30 cellular contexts compared by ENCODE assay signal in the genomic region with DNA sequence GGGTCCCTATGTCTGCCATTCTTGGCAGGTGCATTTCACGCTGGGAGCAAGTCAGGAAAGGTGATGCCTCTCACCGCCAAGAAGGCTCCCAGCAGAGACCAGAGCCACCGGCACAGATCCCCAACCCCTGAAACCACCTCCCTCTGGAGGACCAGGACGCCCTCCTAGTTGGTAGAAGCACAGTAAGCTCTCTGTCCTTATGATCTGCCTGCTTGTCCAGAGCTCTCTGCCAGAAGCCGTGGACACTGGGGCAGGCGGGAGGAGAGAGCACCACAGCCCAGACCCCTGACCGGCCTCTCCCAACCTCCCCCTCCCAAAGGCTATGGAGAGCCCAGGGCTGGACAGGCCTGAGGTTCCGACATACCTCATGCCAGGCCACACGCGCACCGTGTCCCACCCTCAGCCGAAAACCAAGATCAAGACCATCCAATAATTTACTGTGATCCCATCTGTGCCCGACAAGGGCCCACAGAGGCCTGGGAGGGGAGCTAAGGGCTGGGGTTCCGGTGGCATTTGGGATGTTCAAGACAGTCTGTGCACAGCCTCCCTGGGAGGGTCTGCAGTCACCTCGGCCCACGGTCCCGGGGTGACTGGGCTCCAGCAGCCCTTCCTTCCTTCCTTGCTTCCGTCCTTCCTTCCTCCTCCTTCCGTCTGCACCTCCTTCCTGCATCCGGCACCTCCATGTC. TPM values are rescaled to one million over a fixed set of nuclear protein-coding genes. Genes with fewer than 3 reads are reported as not detected.
DNase-seq lines count a peak whose midpoint lies in the region; ATAC-seq, FAIRE-seq and TF ChIP-seq lines count a peak whose summit lies in the region.
"Had no signal": no experiment of that assay in that cellular context is flagged by ENCODE, and none has a peak within 500 bp of the region (broad histone marks: within the 10 kb centered on the region; RNA-seq: fewer than 3 reads in every experiment).

No MANE protein-coding gene starts in this region.

- TSS peak; percentile 15 for BruUV-seq in endothelial cell of umbilical vein (replicated peaks; lab: Mats Ljungman, UMichigan)

- peaks cover 5 to 42% (median 23%) of the 10 kb centered on the region in 12 donors for H3K4me1 ChIP-seq in heart left ventricle
- H3K4me1 ChIP-seq in endothelial cell of umbilical vein (ENCODE audit: control insufficient read depth, extremely low read depth, insufficient read depth, low read length), result peaks cover 4% of the 10 kb centered on the region

- H3K4me3 ChIP-seq in heart left ventricle, result no peak overlapping the region
- H3K4me3 ChIP-seq in endothelial cell of umbilical vein (replicated peaks in 1 of 3; ENCODE audit: insufficient read depth in 1 of 3, low read depth in 1 of 3, low read length in 3 of 3), result no peak overlapping the region
- H3K4me3 ChIP-seq: A549, ascending aorta, Peyer's patch, SJSA1, uterus had no signal

- POLR2A ChIA-PET in RWPE1 (lab: Yijun Ruan, JAX; ENCODE audit: low non-redundant PET) (no interaction called here), endothelial cell of umbilical vein (lab: Charles Lee) (no interaction called here)

- H3K36me3 Mint-ChIP-seq in type B pancreatic cell, result no peaks in the 10 kb centered on the region

- peaks cover 16% of the 10 kb centered on the region for H3K79me2 ChIP-seq in endothelial cell of umbilical vein (ENCODE audit: control insufficient read depth, insufficient read depth, low read length)

- no peak overlapping the region for H3K9ac ChIP-seq in endothelial cell of umbilical vein (replicated peaks; ENCODE audit: extremely low read depth, insufficient read depth, low read length)

- H3K27me3 ChIP-seq in heart left ventricle, result peaks cover 0 to 5% (median 2%) of the 10 kb centered on the region in 9 donors
- no peaks in the 10 kb centered on the region for H3K27me3 ChIP-seq in endothelial cell of umbilical vein (ENCODE audit: control insufficient read depth in 2 of 2, insufficient read depth in 2 of 2, low read length in 2 of 2)
- H3K27me3 ChIP-seq: ascending aorta, Peyer's patch, SJSA1, uterus had no signal

- H3K4me2 ChIP-seq in endothelial cell of umbilical vein (ENCODE audit: insufficient read depth, low read length), result no peak overlapping the region
- H3K4me2 ChIP-seq: A549 had no signal

- 74 to 85% (median 79%) methylated on average over 18 to 20 of the region's 20 CpGs for WGBS in heart left ventricle, 4 donors

- FAIRE-seq in endothelial cell of umbilical vein (lab: Jason Lieb, UNC), result no peak
- FAIRE-seq: A549, G401.6, GM19239, H54 had no signal

- DNase-seq in left cardiac atrium (peak; percentile 13), heart left ventricle (no peak), RWPE1 (ENCODE audit: low spot score) (no peak), endothelial cell of umbilical vein (ENCODE audit: low read depth, low spot score) (no peak), type B pancreatic cell (ENCODE audit: extremely low spot score, unreplicated experiment) (no peak), caudate nucleus (lab: John Stamatoyannopoulos, UW) (no peak), NCI-H2029 treated with DMSO at 0.1 percent for 48 hours (lab: John Stamatoyannopoulos, UW) (no peak)
- DNase-seq in stimulated activated CD4-positive, alpha-beta T cell treated with anti-CD3 and anti-CD28 coated beads, Interleukin-12 subunit alpha, Interleukin-12 subunit beta, amount 100 ng/mL, for 4 hours, result no peak
- DNase-seq: activated CD8-positive, alpha-beta T cell treated with anti-CD3 and anti-CD28 coated beads for 36 hours; activated gamma-delta T cell; activated naive CD8-positive, alpha-beta T cell treated with anti-CD3 and anti-CD28 coated beads, Interleukin-2, amount 10 ng/mL, durations not matched to agents 7 days and 5 days; AML-193; DMS53; MM.1S; naive thymus-derived CD8-positive, alpha-beta T cell; NCI-H2081 treated with DMSO at 0.1 percent for 48 hours; NCI-H345; stimulated activated naive CD4-positive, alpha-beta T cell treated with Interleukin-2 at 50 U/mL for 16 hours; T-helper 1 cell had no signal

- dilution Hi-C loops in endothelial cell of umbilical vein (cut with MboI; ENCODE audit: extremely low pct_ligation_motif_present, low sequenced_read_pairs), result no loop called here

- H3K27me3 Mint-ChIP-seq in type B pancreatic cell, result peaks cover 5% of the 10 kb centered on the region
- H3K27me3 Mint-ChIP-seq: activated CD8-positive, alpha-beta T cell treated with anti-CD3 and anti-CD28 coated beads for 36 hours; activated naive CD8-positive, alpha-beta T cell treated with anti-CD3 and anti-CD28 coated beads, Interleukin-2, amount 10 ng/mL, durations not matched to agents 7 days and 5 days; central memory CD8-positive, alpha-beta T cell; naive thymus-derived CD8-positive, alpha-beta T cell had no signal

- H3K4me1 Mint-ChIP-seq in type B pancreatic cell (ENCODE audit: unreplicated experiment), result no peaks in the 10 kb centered on the region

- H3K36me3 ChIP-seq in heart left ventricle (peaks cover 0 to 29% (median 20%) of the 10 kb centered on the region in 9 donors), endothelial cell of umbilical vein (ENCODE audit: control insufficient read depth in 2 of 2, extremely low read depth in 1 of 2, insufficient read depth in 2 of 2, low read length in 2 of 2) (peaks cover 4 to 18% of the 10 kb centered on the region in 2 experiments)
- H3K36me3 ChIP-seq: uterus had no signal

- ATAC-seq in left cardiac atrium (no peak), heart left ventricle (no peak)
- ATAC-seq: A549; activated CD4-positive, CD25-positive, alpha-beta regulatory T cell treated with anti-CD3 and anti-CD28 coated beads, Interleukin-2, amount 50 U/mL, for 24 hours; activated CD8-positive, alpha-beta T cell treated with anti-CD3 and anti-CD28 coated beads for 36 hours; naive thymus-derived CD8-positive, alpha-beta T cell; right cardiac atrium had no signal

- intact Hi-C loops in left cardiac atrium (cut with DNase I) (no loop called here), heart left ventricle (cut with DNase I) (no loop called here), endothelial cell of umbilical vein (cut with micrococcal nuclease) (no loop called here)

- H3K27ac Mint-ChIP-seq in type B pancreatic cell, result no peak overlapping the region
- H3K27ac Mint-ChIP-seq: activated CD8-positive, alpha-beta T cell treated with anti-CD3 and anti-CD28 coated beads for 36 hours; activated naive CD8-positive, alpha-beta T cell treated with anti-CD3 and anti-CD28 coated beads, Interleukin-2, amount 10 ng/mL, durations not matched to agents 7 days and 5 days had no signal

- H3K9me1 ChIP-seq in endothelial cell of umbilical vein (replicated peaks; ENCODE audit: control insufficient read depth, extremely low read depth, insufficient read depth, low read length), result no peaks in the 10 kb centered on the region

- H3K27ac ChIP-seq in heart left ventricle (no peak overlapping the region), RWPE1 (peak overlapping the region; percentile 99), endothelial cell of umbilical vein (ENCODE audit: insufficient read depth, low read depth, low read length) (no peak overlapping the region), caudate nucleus (ENCODE audit: low read depth, low read length) (no peak overlapping the region)
- H3K27ac ChIP-seq: A549, ascending aorta, Peyer's patch, SJSA1, uterus had no signal

- H3K9me3 ChIP-seq in heart left ventricle (no peaks in the 10 kb centered on the region), endothelial cell of umbilical vein (replicated peaks; ENCODE audit: control insufficient read depth, insufficient read depth, low read length) (no peaks in the 10 kb centered on the region)
- H3K9me3 ChIP-seq: A549, ascending aorta, Peyer's patch, SJSA1, uterus had no signal

- H3K9me3 Mint-ChIP-seq in type B pancreatic cell, result no peaks in the 10 kb centered on the region
- H3K9me3 Mint-ChIP-seq: activated CD8-positive, alpha-beta T cell treated with anti-CD3 and anti-CD28 coated beads for 36 hours; activated naive CD8-positive, alpha-beta T cell treated with anti-CD3 and anti-CD28 coated beads, Interleukin-2, amount 10 ng/mL, durations not matched to agents 7 days and 5 days; central memory CD8-positive, alpha-beta T cell; naive thymus-derived CD8-positive, alpha-beta T cell had no signal

- CTCF ChIA-PET in RWPE1 (lab: Yijun Ruan, JAX), result interaction anchor here (0.5 to 3.0 kb wide), 3 partner anchors 13 to 114 kb away, joined by 3 to 15 read pairs (median 5); no protein-coding TSS in a partner anchor
- CTCF ChIA-PET in endothelial cell of umbilical vein (lab: Charles Lee), result no interaction called here

- H4K20me1 ChIP-seq in endothelial cell of umbilical vein (replicated peaks; ENCODE audit: control insufficient read depth, extremely low read depth, insufficient read depth, low read length), result no peaks in the 10 kb centered on the region

- no peak for TF ChIP-seq POLR2A in heart left ventricle (IDR thresholded peaks at IDR 0.05)
- TF ChIP-seq POLR2A in endothelial cell of umbilical vein (IDR thresholded peaks at IDR 0.05; ENCODE audit: low read depth, low read length), result no peak

- peak overlapping the region; percentile 64 for H3K4me3 Mint-ChIP-seq in type B pancreatic cell
- H3K4me3 Mint-ChIP-seq: activated CD8-positive, alpha-beta T cell treated with anti-CD3 and anti-CD28 coated beads for 36 hours; activated naive CD8-positive, alpha-beta T cell treated with anti-CD3 and anti-CD28 coated beads, Interleukin-2, amount 10 ng/mL, durations not matched to agents 7 days and 5 days; central memory CD8-positive, alpha-beta T cell had no signal

- no peak for TF ChIP-seq CTCF in heart left ventricle (IDR thresholded peaks at IDR 0.05)
- TF ChIP-seq CTCF in RWPE1 (conservative IDR thresholded peaks at IDR 0.05; ENCODE audit: low read depth), result no peak
- no peak for TF ChIP-seq CTCF in endothelial cell of umbilical vein (IDR thresholded peaks at IDR 0.05; ENCODE audit: extremely low read depth in 1 of 2, insufficient read depth in 1 of 2, low read depth in 1 of 2, low read length in 2 of 2)
- TF ChIP-seq CTCF in type B pancreatic cell (conservative IDR thresholded peaks at IDR 0.05), result no peak

- H2AFZ ChIP-seq in endothelial cell of umbilical vein (ENCODE audit: low read depth, low read length), result no peak overlapping the region

RNA-seq across cellular contexts. Expression of a gene that starts 3.4 kb away (rescaled TPM):
- total RNA-seq in left cardiac atrium (10 to 100 TPM; 47.9 to 56.5 TPM), heart left ventricle (10 to 100 TPM; 44.0 to 65.4 (median 55.6) TPM), endothelial cell of umbilical vein (103 TPM in 2 replicates), type B pancreatic cell (ENCODE audit: low replicate concordance) (54.6 and 63.1 TPM in 2 replicates)
- polyA plus RNA-seq in heart left ventricle (10 to 100 TPM; 83.3 to 99.3 TPM), endothelial cell of umbilical vein (105 and 109 TPM in 2 replicates)
- 127 and 138 TPM in 2 replicates for polyA plus RNA-seq in endothelial cell of umbilical vein (2011; cell fraction: cytosol; rRNA removed)
- polyA plus RNA-seq in endothelial cell of umbilical vein (2011; cell fraction: nucleus; rRNA removed), result 92.5 and 103 TPM in 2 replicates
- polyA plus RNA-seq in endothelial cell of umbilical vein (2012), result 125 and 149 TPM in 2 replicates
- 64.3 and 71.5 TPM in 2 replicates for polyA minus RNA-seq in endothelial cell of umbilical vein
- 30.1 TPM for polyA minus RNA-seq in endothelial cell of umbilical vein (2011; cell fraction: cytosol; rRNA and poly(A)+ RNA removed)
- polyA minus RNA-seq in endothelial cell of umbilical vein (2011; cell fraction: nucleus; rRNA and poly(A)+ RNA removed), result 10.0 and 19.0 TPM in 2 replicates

RNA-seq across cellular contexts. Expression of a gene that starts 5.4 kb away (rescaled TPM):
- total RNA-seq in left cardiac atrium (under 1 TPM; 0.47 to 0.68 TPM), heart left ventricle (under 1 TPM in 7 of 9 donors, not detected in 2; 0.07 to 0.35 (median 0.20) TPM), endothelial cell of umbilical vein (0.55 and 0.90 TPM in 2 replicates), type B pancreatic cell (ENCODE audit: low replicate concordance) (1.7 and 1.8 TPM in 2 replicates)
- polyA plus RNA-seq in heart left ventricle (under 1 TPM; 0.19 to 0.30 TPM), endothelial cell of umbilical vein (0.47 and 0.64 TPM in 2 replicates)
- polyA plus RNA-seq in endothelial cell of umbilical vein (2011; cell fraction: cytosol; rRNA removed), result 0.21 and 0.34 TPM in 2 replicates
- 1.7 and 2.3 TPM in 2 replicates for polyA plus RNA-seq in endothelial cell of umbilical vein (2011; cell fraction: nucleus; rRNA removed)
- polyA plus RNA-seq in endothelial cell of umbilical vein (2012), result 0.24 and 0.76 TPM in 2 replicates
- polyA minus RNA-seq in endothelial cell of umbilical vein, result 0.34 and 0.40 TPM in 2 replicates
- polyA minus RNA-seq in endothelial cell of umbilical vein (2011; cell fraction: cytosol; rRNA and poly(A)+ RNA removed), result 0.72 TPM
- polyA minus RNA-seq in endothelial cell of umbilical vein (2011; cell fraction: nucleus; rRNA and poly(A)+ RNA removed), result 0.29 and 1.2 TPM in 2 replicates
- total RNA-seq: ascending aorta had no signal

RNA-seq across cellular contexts. Expression of a gene that starts 24.9 kb away (rescaled TPM):
- 100 to 1,000 TPM; 153 to 159 TPM for total RNA-seq in left cardiac atrium
- 100 to 1,000 TPM; 132 to 247 (median 158) TPM for total RNA-seq in heart left ventricle
- polyA plus RNA-seq in heart left ventricle, result 100 to 1,000 TPM in 1 of 2 donors, 10 to 100 TPM in 1; 58.2 to 207 TPM
- 143 and 144 TPM in 2 replicates for total RNA-seq in endothelial cell of umbilical vein
- 198 and 276 TPM in 2 replicates for polyA plus RNA-seq in endothelial cell of umbilical vein
- 113 and 158 TPM in 2 replicates for polyA plus RNA-seq in endothelial cell of umbilical vein (2011; cell fraction: cytosol; rRNA removed)
- polyA plus RNA-seq in endothelial cell of umbilical vein (2011; cell fraction: nucleus; rRNA removed), result 133 and 164 TPM in 2 replicates
- polyA plus RNA-seq in endothelial cell of umbilical vein (2012), result 131 and 195 TPM in 2 replicates
- polyA minus RNA-seq in endothelial cell of umbilical vein, result 102 and 123 TPM in 2 replicates
- 64.9 TPM for polyA minus RNA-seq in endothelial cell of umbilical vein (2011; cell fraction: cytosol; rRNA and poly(A)+ RNA removed)
- polyA minus RNA-seq in endothelial cell of umbilical vein (2011; cell fraction: nucleus; rRNA and poly(A)+ RNA removed), result 31.1 and 63.8 TPM in 2 replicates
- 84.5 and 128 TPM in 2 replicates for total RNA-seq in type B pancreatic cell (ENCODE audit: low replicate concordance)

RNA-seq across cellular contexts. Expression of a gene that starts 28.6 kb away (rescaled TPM):
- 1 to 10 TPM in 1 of 2 donors, under 1 TPM in 1; 0.58 to 1.1 TPM for total RNA-seq in left cardiac atrium
- total RNA-seq in heart left ventricle, result 1 to 10 TPM in 2 of 9 donors, under 1 TPM in 5, not detected in 2; 0.10 to 1.6 (median 0.36) TPM
- under 1 TPM; 0.32 to 0.53 TPM for polyA plus RNA-seq in heart left ventricle
- 1.8 and 2.1 TPM in 2 replicates for total RNA-seq in endothelial cell of umbilical vein
- polyA plus RNA-seq in endothelial cell of umbilical vein, result 2.6 and 3.9 TPM in 2 replicates
- 0.61 and 0.97 TPM in 2 replicates for polyA plus RNA-seq in endothelial cell of umbilical vein (2011; cell fraction: cytosol; rRNA removed)
- polyA plus RNA-seq in endothelial cell of umbilical vein (2011; cell fraction: nucleus; rRNA removed), result 12.6 and 17.5 TPM in 2 replicates
- polyA plus RNA-seq in endothelial cell of umbilical vein (2012), result 0.35 and 1.5 TPM in 2 replicates
- polyA minus RNA-seq in endothelial cell of umbilical vein, result 0.25 and 1.0 TPM in 2 replicates
- 1.3 TPM for polyA minus RNA-seq in endothelial cell of umbilical vein (2011; cell fraction: cytosol; rRNA and poly(A)+ RNA removed)
- polyA minus RNA-seq in endothelial cell of umbilical vein (2011; cell fraction: nucleus; rRNA and poly(A)+ RNA removed), result 0.58 and 4.2 TPM in 2 replicates
- total RNA-seq in type B pancreatic cell (ENCODE audit: low replicate concordance), result 6.7 and 7.2 TPM in 2 replicates

RNA-seq across cellular contexts. Expression of a gene that starts 28.8 kb away (rescaled TPM):
- 1 to 10 TPM; 3.2 to 4.4 TPM for total RNA-seq in left cardiac atrium
- total RNA-seq in heart left ventricle, result 10 to 100 TPM in 1 of 9 donors, 1 to 10 TPM in 8; 1.1 to 15.5 (median 3.3) TPM
- 10 to 100 TPM in 1 of 2 donors, 1 to 10 TPM in 1; 5.7 to 12.5 TPM for polyA plus RNA-seq in heart left ventricle
- total RNA-seq in endothelial cell of umbilical vein, result 12.2 and 14.1 TPM in 2 replicates
- polyA plus RNA-seq in endothelial cell of umbilical vein, result 19.9 and 27.9 TPM in 2 replicates
- polyA plus RNA-seq in endothelial cell of umbilical vein (2011; cell fraction: cytosol; rRNA removed), result 11.1 and 16.5 TPM in 2 replicates
- 20.5 and 21.7 TPM in 2 replicates for polyA plus RNA-seq in endothelial cell of umbilical vein (2011; cell fraction: nucleus; rRNA removed)
- 5.5 and 12.2 TPM in 2 replicates for polyA plus RNA-seq in endothelial cell of umbilical vein (2012)
- 5.7 and 7.6 TPM in 2 replicates for polyA minus RNA-seq in endothelial cell of umbilical vein
- 5.4 TPM for polyA minus RNA-seq in endothelial cell of umbilical vein (2011; cell fraction: cytosol; rRNA and poly(A)+ RNA removed)
- 1.7 and 3.0 TPM in 2 replicates for polyA minus RNA-seq in endothelial cell of umbilical vein (2011; cell fraction: nucleus; rRNA and poly(A)+ RNA removed)
- total RNA-seq in type B pancreatic cell (ENCODE audit: low replicate concordance), result 35.7 and 75.8 TPM in 2 replicates
